ENCODE assay signal across 8 cellular contexts in genomic region chr6:37819177-37819801, GRCh38. TPM values are rescaled to one million over a fixed set of nuclear protein-coding genes. Genes with fewer than 3 reads are reported as not detected.
A peak's percentile ranks its signal among the peaks of the same experiment; 100 is the strongest.
DNase-seq lines count a peak whose midpoint lies in the region; ATAC-seq and TF ChIP-seq lines count a peak whose summit lies in the region.

ZFAND3 (plus strand) TSS chr6:37819727; CDS start chr6:37819946, 219 bp downstream.

- WGBS in ovary, 3 donors = 1% methylated on average over 52 to 64 of the region's 64 CpGs
- under 1% methylated on average over 64 of the region's 64 CpGs for WGBS in thymus

- TF ChIP-seq CTCF in GM12865 (IDR thresholded peaks at IDR 0.05; ENCODE audit: insufficient read depth, low read depth, low read length, missing control alignments) = no peak
- peak in 1 of 3 donors; percentile 37 for TF ChIP-seq CTCF in ovary (IDR thresholded peaks at IDR 0.05)

- H3K27ac ChIP-seq in ovary (peak within 1 kb of the TSS; percentile 98 to 99), thymus (ENCODE audit: low read depth) (peak within 1 kb of the TSS; percentile 95)

- H3K4me1 ChIP-seq in ovary (ENCODE audit: insufficient read depth) (peaks cover 12% of the 10 kb centered on the region), thymus (ENCODE audit: control insufficient read depth, insufficient read depth, low read length) (peaks cover 21% of the 10 kb centered on the region)

- H3K4me3 ChIP-seq in GM12865 (ENCODE audit: low read depth, low read length) (peak within 1 kb of the TSS; percentile 96), ovary (peak within 1 kb of the TSS; percentile 88), thymus (ENCODE audit: low read length) (peak within 1 kb of the TSS; percentile 97)

- ATAC-seq in HG02763 (IDR thresholded peaks at IDR 0.05; ENCODE audit: unreplicated experiment) = peak; percentile 81
- peak; percentile 96 for ATAC-seq in Right ventricle myocardium inferior

- H3K27me3 ChIP-seq in ovary (no peaks in the 10 kb centered on the region), thymus (ENCODE audit: control insufficient read depth, insufficient read depth) (no peaks in the 10 kb centered on the region)

- DNase-seq in GM12865 (ENCODE audit: low read depth) = peak; percentile 98
- DNase-seq in NCI-H1417 (lab: John Stamatoyannopoulos, UW) = peak; percentile 97 to 99 (median 99)
- DNase-seq in SW 1271 (lab: John Stamatoyannopoulos, UW) = peak; percentile 87 to 96
- DNase-seq in activated naive CD8-positive, alpha-beta T cell treated with anti-CD3 and anti-CD28 coated beads, Interleukin-2, amount 50 U/mL, for 16 hours (ENCODE audit: low read depth, low spot score) = peak; percentile 79
- DNase-seq in Right ventricle myocardium inferior (ENCODE audit: missing footprints) = peak; percentile 97
- DNase-seq in ovary = peak; percentile 97 to 98 (median 98)

- H3K9me3 ChIP-seq in ovary = no peaks in the 10 kb centered on the region
- no peaks in the 10 kb centered on the region for H3K9me3 ChIP-seq in thymus (ENCODE audit: control insufficient read depth)

- intact Hi-C loops in Right ventricle myocardium inferior (cut with DNase I) (no loop called here), ovary (cut with DNase I) (loop anchor here in 1 of 4 donors (10.0 kb wide), 1 partner anchor 46 kb away; no protein-coding TSS in a partner anchor)

- no peak for TF ChIP-seq EP300 in ovary (IDR thresholded peaks at IDR 0.05)

- no peak for TF ChIP-seq POLR2A in ovary (IDR thresholded peaks at IDR 0.05)

- H3K36me3 ChIP-seq in ovary (no peaks in the 10 kb centered on the region), thymus (ENCODE audit: control insufficient read depth, insufficient read depth) (no peaks in the 10 kb centered on the region)

RNA-seq across cellular contexts. Expression of gene ZFAND3, which starts in this region (rescaled TPM):
- 84.1 TPM for total RNA-seq in Right ventricle myocardium inferior
- 10 to 100 TPM; 16.6 to 81.1 (median 51.9) TPM for total RNA-seq in ovary
- 100 to 1,000 TPM in 1 of 2 donors, 10 to 100 TPM in 1; 39.8 to 220 TPM for polyA plus RNA-seq in ovary
- polyA plus RNA-seq in thymus = 25.7 TPM

Comparison
In these comparisons a context has a peak if more than half of its experiments do, and no peak if none do; other contexts are left out.
1. Peak in every context shown above with its lines: DNase-seq, ATAC-seq, H3K4me3 ChIP-seq and H3K27ac ChIP-seq.